In genomic region chr15:75689429-75689828, GRCh38 we compare ENCODE assay signal across 4 cellular contexts. TPM values are rescaled to one million over a fixed set of nuclear protein-coding genes. Genes with fewer than 3 reads are reported as not detected.
"Had no signal": no experiment of that assay in that cellular context is flagged by ENCODE, and none has a peak within 500 bp of the region (broad histone marks: within the 10 kb centered on the region; RNA-seq: fewer than 3 reads in every experiment).

No MANE protein-coding gene starts in this region.

RNA-seq across cellular contexts. Expression of gene CSPG4, which starts 23.2 kb away (rescaled TPM):
- total RNA-seq: naive thymus-derived CD4-positive, alpha-beta T cell; naive thymus-derived CD8-positive, alpha-beta T cell; natural killer cell treated with Interleukin-12 subunit alpha and Interleukin-12 subunit beta and Interleukin-15 and Interleukin-18, amount 100 ng/mL, for 72 hours had no signal
- polyA plus RNA-seq: naive thymus-derived CD4-positive, alpha-beta T cell; naive thymus-derived CD8-positive, alpha-beta T cell; neural cell had no signal
